9 cellular contexts compared by ENCODE assay signal in genomic region chr1:171188388-171189266, GRCh38. TPM values are rescaled to one million over a fixed set of nuclear protein-coding genes. Genes with fewer than 3 reads are reported as not detected.
DNase-seq lines count a peak whose midpoint lies in the region; ATAC-seq, FAIRE-seq and TF ChIP-seq lines count a peak whose summit lies in the region.
"Had no signal": no experiment of that assay in that cellular context is flagged by ENCODE, and none has a peak within 500 bp of the region (broad histone marks: within the 10 kb centered on the region; RNA-seq: fewer than 3 reads in every experiment).

No MANE protein-coding gene starts in this region.

- BruUV-seq in PC-9 (replicated peaks; lab: Mats Ljungman, UMichigan) = no TSS peak

- H3K79me2 ChIP-seq in PC-9 (ENCODE audit: low read depth) (no peaks in the 10 kb centered on the region), astrocyte (ENCODE audit: insufficient read depth, low read length) (no peaks in the 10 kb centered on the region)

- H3K27me3 ChIP-seq in PC-9 (ENCODE audit: insufficient read depth, low read depth) (no peaks in the 10 kb centered on the region), astrocyte (ENCODE audit: insufficient read depth, low read length) (no peaks in the 10 kb centered on the region)

- no peak overlapping the region for H3K4me3 Mint-ChIP-seq in astrocyte (ENCODE audit: unreplicated experiment)

- H2AFZ ChIP-seq in PC-9 (no peak overlapping the region), astrocyte (ENCODE audit: low read depth, low read length) (no peak overlapping the region)

- no peaks in the 10 kb centered on the region for H3K4me1 ChIP-seq in PC-9 (replicated peaks; ENCODE audit: insufficient read depth)
- no peaks in the 10 kb centered on the region for H3K4me1 ChIP-seq in astrocyte (ENCODE audit: insufficient read depth, low read length)

- H4K20me1 ChIP-seq in PC-9 (ENCODE audit: insufficient read depth) = no peaks in the 10 kb centered on the region; the same call in 1 of the 2 replicates
- H4K20me1 ChIP-seq in astrocyte (ENCODE audit: insufficient read depth, low read length) = no peaks in the 10 kb centered on the region

- peak; percentile 88 for DNase-seq in COLO829 (ENCODE audit: low spot score)
- peak; percentile 42 for DNase-seq in HPDE6-E6E7 (ENCODE audit: extremely low spot score)
- DNase-seq in PC-9 = peak in 1 of 2 experiments; percentile 3
- DNase-seq in astrocyte (ENCODE audit: low read depth) = peak; percentile 12
- peak; percentile 36 for DNase-seq in iPS DF 4.7 (ENCODE audit: extremely low read depth, low spot score)
- DNase-seq in stimulated activated CD4-positive, alpha-beta T cell treated with anti-CD3 and anti-CD28 coated beads, Interleukin-1b, Interleukin-23, amount 100 ng/mL, for 48 hours = peak; percentile 32

- POLR2A ChIA-PET in PC-9 (lab: Charles Lee; ENCODE audit: unreplicated experiment) = no interaction called here

- H3K9me2 ChIP-seq in PC-9 (ENCODE audit: insufficient read depth) = no peaks in the 10 kb centered on the region

- no peak overlapping the region for H3K4me2 ChIP-seq in PC-9
- no peak overlapping the region for H3K4me2 ChIP-seq in astrocyte (ENCODE audit: low read length)

- no peaks in the 10 kb centered on the region for H3F3A ChIP-seq in PC-9 (ENCODE audit: insufficient read depth, low read depth)

- intact Hi-C loops in PC-9 (cut with micrococcal nuclease; ENCODE audit: unreplicated experiment) = no loop called here

- H3K27me3 Mint-ChIP-seq in astrocyte (ENCODE audit: low read depth, unreplicated experiment) = no peaks in the 10 kb centered on the region

- TF ChIP-seq CTCF in PC-9 (conservative IDR thresholded peaks at IDR 0.05) (peak; percentile 78), astrocyte (IDR thresholded peaks at IDR 0.05; ENCODE audit: insufficient read depth, low read depth, low read length) (peak; percentile 80)

- no peaks in the 10 kb centered on the region for H3K4me1 Mint-ChIP-seq in astrocyte (ENCODE audit: low read depth, unreplicated experiment)

- no peak for FAIRE-seq in astrocyte (lab: Jason Lieb, UNC)

- CTCF ChIA-PET in PC-9 (lab: Charles Lee) = no interaction called here

- H3K36me3 Mint-ChIP-seq in astrocyte (ENCODE audit: low read depth, unreplicated experiment) = no peaks in the 10 kb centered on the region

- no peaks in the 10 kb centered on the region for H3K9me3 ChIP-seq in PC-9 (ENCODE audit: insufficient read depth, low read depth)
- H3K9me3 ChIP-seq in astrocyte (ENCODE audit: insufficient read depth, low read depth, low read length) = no peaks in the 10 kb centered on the region

- H3K27ac ChIP-seq in PC-9 (no peak overlapping the region), astrocyte (ENCODE audit: low read depth, low read length) (no peak overlapping the region)

- no peak overlapping the region for H3K9ac ChIP-seq in astrocyte (ENCODE audit: low read length)

- H3K27ac Mint-ChIP-seq in astrocyte (ENCODE audit: unreplicated experiment) = no peak overlapping the region

- no peaks in the 10 kb centered on the region for H3K36me3 ChIP-seq in PC-9 (ENCODE audit: low read depth)
- no peaks in the 10 kb centered on the region for H3K36me3 ChIP-seq in astrocyte (ENCODE audit: insufficient read depth, low read length)

- no peaks in the 10 kb centered on the region for H3K9me3 Mint-ChIP-seq in astrocyte (ENCODE audit: unreplicated experiment)

- ATAC-seq in GM19043 (IDR thresholded peaks at IDR 0.05; ENCODE audit: low read depth, unreplicated experiment) (peak; percentile 87), HG03469 (IDR thresholded peaks at IDR 0.05; ENCODE audit: unreplicated experiment) (no peak)

- no peak overlapping the region for H3K4me3 ChIP-seq in PC-9
- no peak overlapping the region for H3K4me3 ChIP-seq in astrocyte (ENCODE audit: insufficient read depth, low read depth, low read length)

RNA-seq across cellular contexts. Expression of gene FMO2, which starts 3.5 kb away (rescaled TPM):
- total RNA-seq in PC-9 (2021) (not detected in 2 replicates), astrocyte (not detected in 2 replicates)
- total RNA-seq: activated CD8-positive, alpha-beta memory T cell treated with anti-CD3 and anti-CD28 coated beads for 36 hours had no signal

RNA-seq across cellular contexts. Expression of gene FMO1, which starts 59.7 kb away (rescaled TPM):
- not detected in 2 replicates for total RNA-seq in PC-9 (2021)
- not detected in 2 replicates for total RNA-seq in astrocyte
- total RNA-seq: activated CD8-positive, alpha-beta memory T cell treated with anti-CD3 and anti-CD28 coated beads for 36 hours had no signal
